Comparison of ENCODE assay signal across 33 cellular contexts in the genomic region with DNA sequence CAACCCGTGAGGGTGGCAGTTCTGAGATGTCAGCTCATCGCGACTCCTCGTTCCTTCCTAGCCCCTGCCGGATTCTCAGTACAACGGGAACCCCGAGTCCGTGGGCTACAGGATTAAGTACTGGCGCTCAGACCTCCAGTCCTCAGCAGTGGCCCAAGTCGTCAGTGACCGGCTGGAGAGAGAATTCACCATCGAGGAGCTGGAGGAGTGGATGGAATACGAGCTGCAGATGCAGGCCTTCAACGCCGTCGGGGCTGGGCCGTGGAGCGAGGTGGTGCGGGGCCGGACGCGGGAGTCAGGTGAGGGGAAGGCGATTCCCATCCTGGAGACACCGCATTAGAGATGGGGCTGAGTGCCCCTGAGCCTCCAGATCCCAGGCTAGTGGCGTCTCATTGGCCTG.
"Had no signal": no experiment of that assay in that cellular context is flagged by ENCODE, and none has a peak within 500 bp of the region (broad histone marks: within the 10 kb centered on the region; RNA-seq: fewer than 3 reads in every experiment).

No MANE protein-coding gene starts in this region.

- H3K36me3 ChIP-seq: brain microvascular endothelial cell, esophagus squamous epithelium had no signal

- ATAC-seq: activated CD4-positive, CD25-positive, alpha-beta regulatory T cell treated with anti-CD3 and anti-CD28 coated beads, Interleukin-2, amount 50 U/mL, for 24 hours; activated CD8-positive, alpha-beta T cell treated with anti-CD3 and anti-CD28 coated beads for 36 hours; activated T-cell treated with anti-CD3 and anti-CD28 coated beads, Interleukin-2, amount 50 U/mL, for 4 hours; activated T-helper 17 cell treated with anti-CD3 and anti-CD28 coated beads, Interleukin-2, amount 50 U/mL, for 72 hours; gastroesophageal sphincter; T-helper 17 cell had no signal

- H3K4me1 ChIP-seq: gastroesophageal sphincter had no signal

- DNase-seq: activated B cell treated with CpG ODN at 0.5 μM for 24 hours; activated CD4-positive, alpha-beta T cell treated with anti-CD3 and anti-CD28 coated beads for 48 hours; activated CD4-positive, alpha-beta T cell treated with anti-CD3 and anti-CD28 coated beads, Interleukin-2, amount 50 U/mL, for 1 hour; activated CD4-positive, alpha-beta T cell treated with anti-CD3 and anti-CD28 coated beads, Interleukin-2, amount 50 U/mL, for 48 hours; activated CD8-positive, alpha-beta memory T cell treated with anti-CD3 and anti-CD28 coated beads for 24 hours; activated CD8-positive, alpha-beta T cell treated with anti-CD3 and anti-CD28 coated beads for 36 hours; activated effector memory CD4-positive, alpha-beta T cell treated with Interleukin-2 at 50 U/mL for 16 hours; activated gamma-delta T cell treated with Interleukin-2 at 50 U/mL for 16 hours; activated naive CD4-positive, alpha-beta T cell treated with anti-CD3 and anti-CD28 coated beads, Interleukin-2, amount 50 U/mL, for 16 hours; activated naive CD4-positive, alpha-beta T cell treated with Interleukin-2 at 50 U/mL for 16 hours; activated T-cell treated with anti-CD3 and anti-CD28 coated beads, Interleukin-2, amount 50 U/mL, for 4 hours; amniotic stem cell; anterior cingulate cortex; brain microvascular endothelial cell; caudate nucleus; cortex of kidney; dermis blood vessel endothelial cell; effector CD8-positive, alpha-beta T cell; esophagus squamous epithelium; foreskin melanocyte; T-helper 1 cell; T-helper 17 cell; T1000 had no signal

- FAIRE-seq: astrocyte, bronchial epithelial cell, colon, endometrium, endothelial cell of umbilical vein had no signal

- H3K4me3 ChIP-seq: gastroesophageal sphincter had no signal

- H3K9me3 ChIP-seq: gastroesophageal sphincter had no signal

- H3K27ac ChIP-seq: brain microvascular endothelial cell, epithelial cell of prostate, esophagus squamous epithelium, gastroesophageal sphincter, WERI-Rb-1 had no signal

- H3K27me3 ChIP-seq: brain microvascular endothelial cell, gastroesophageal sphincter had no signal
